In genomic region chr21:32423320-32423719, GRCh38 we compare ENCODE assay signal across 2 cellular contexts.
TF ChIP-seq lines count a peak whose summit lies in the region.

No MANE protein-coding gene starts in this region.

TF ChIP-seq in A549, 52 proteins besides CTCF, POLR2A, EP300 and RAD21 (continued from another document):
- TF ChIP-seq NFE2L2 (conservative IDR thresholded peaks at IDR 0.05; ENCODE audit: low read length) = no peak
- no peak for TF ChIP-seq FOSB (CRISPR knock-in tag; IDR thresholded peaks at IDR 0.05)
- no peak for TF ChIP-seq ZNF302 (CRISPR knock-in tag; IDR thresholded peaks at IDR 0.05)
- no peak for TF ChIP-seq MAX (IDR thresholded peaks at IDR 0.05)
- TF ChIP-seq NR3C1 (IDR thresholded peaks at IDR 0.05) = no peak
- no peak for TF ChIP-seq MAFK (IDR thresholded peaks at IDR 0.05; ENCODE audit: partially characterized antibody)
- TF ChIP-seq EHMT2 (IDR thresholded peaks at IDR 0.05; ENCODE audit: low read depth) = no peak

TF ChIP-seq in HCT116, 20 proteins besides CTCF, POLR2A, EP300 and RAD21 (continued from another document):
- TF ChIP-seq MAX (IDR thresholded peaks at IDR 0.05) = no peak
